18 cellular contexts compared by ENCODE assay signal in the genomic region with DNA sequence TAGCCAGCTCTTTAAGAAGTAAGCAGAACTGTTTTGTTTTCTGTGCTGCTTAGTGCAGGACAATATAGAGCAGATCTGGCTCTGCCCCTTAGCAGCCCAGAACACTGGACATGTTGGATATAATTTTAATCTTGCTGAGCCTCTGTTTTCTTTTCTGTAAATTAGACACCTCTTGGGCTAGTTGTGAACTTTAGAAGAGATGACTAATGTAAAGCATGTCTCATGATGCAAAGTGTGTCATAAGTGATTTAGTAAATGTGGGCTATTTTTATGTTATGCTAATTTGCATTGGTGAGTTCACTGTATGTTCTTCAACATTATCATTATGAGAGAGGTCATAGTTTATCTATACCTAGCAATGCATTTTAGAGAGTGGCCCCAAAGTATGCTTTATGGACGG.
DNase-seq lines count a peak whose midpoint lies in the region; TF ChIP-seq lines count a peak whose summit lies in the region.
"Had no signal": no experiment of that assay in that cellular context is flagged by ENCODE, and none has a peak within 500 bp of the region (broad histone marks: within the 10 kb centered on the region; RNA-seq: fewer than 3 reads in every experiment).

No MANE protein-coding gene starts in this region.

- no peak for TF ChIP-seq CTCF in epithelial cell of esophagus (IDR thresholded peaks at IDR 0.05; ENCODE audit: insufficient read depth, low read depth, low read length, missing control alignments)

- H4K20me1 ChIP-seq in GM23248 (ENCODE audit: insufficient read depth), result no peaks in the 10 kb centered on the region
- H4K20me1 ChIP-seq: BLaER1 had no signal

- WGBS in GM23248 (ENCODE audit: low coverage in 1 of 2, low lambda C conversion rate in 2 of 2, missing lambda C conversion rate in 2 of 2), 2 experiments, result 88 to 89% methylated on average over 1 of the region's 1 CpG
- no CpG with 5 or more reads among the region's 1 CpG for WGBS in trophoblast cell (ENCODE audit: extremely low coverage, insufficient coverage, insufficient read length)

- H3K9me2 ChIP-seq in GM23248 (ENCODE audit: insufficient read depth), result no peaks in the 10 kb centered on the region

- no peak overlapping the region for H4K91ac ChIP-seq in trophoblast cell (ENCODE audit: low read depth, low read length)

- no peaks in the 10 kb centered on the region for H3F3A ChIP-seq in GM23248 (ENCODE audit: insufficient read depth)

- no peaks in the 10 kb centered on the region for H3K36me3 ChIP-seq in GM23248 (ENCODE audit: low read depth)
- H3K36me3 ChIP-seq in trophoblast cell (ENCODE audit: control insufficient read depth in 1 of 2, insufficient read depth in 2 of 2, low read length in 2 of 2), result no peaks in the 10 kb centered on the region
- H3K36me3 ChIP-seq: BLaER1 had no signal

- H3K14ac ChIP-seq in trophoblast cell (ENCODE audit: low read length), result no peak overlapping the region

- DNase-seq in GM23248 (peak; percentile 42), RKO (ENCODE audit: low spot score) (peak; percentile 74), epithelial cell of esophagus (ENCODE audit: low read depth) (peak; percentile 61), kidney tubule cell (ENCODE audit: low spot score) (peak; percentile 16), trophoblast cell (no peak), A172 (ENCODE audit: low spot score) (no peak), NCI-H2029 (lab: John Stamatoyannopoulos, UW) (no peak)
- no peak for DNase-seq in activated T-cell treated with anti-CD3 and anti-CD28 coated beads, Interleukin-2, amount 50 U/mL, for 1 hour
- DNase-seq: CD4-positive, CD25-positive, alpha-beta regulatory T cell; MV-4-11; NCI-H1105; NCI-H1436 treated with DMSO at 0.1 percent for 48 hours; NCI-H1930; NCI-H446 treated with DMSO at 0.1 percent for 48 hours; NCI-H526; NCI-H82; SHP77 treated with DMSO at 0.1 percent for 48 hours had no signal

- no peak overlapping the region for H4K8ac ChIP-seq in trophoblast cell (ENCODE audit: low read depth, low read length)

- H3K4me3 ChIP-seq in GM23248, result no peak overlapping the region
- no peak overlapping the region for H3K4me3 ChIP-seq in epithelial cell of esophagus (ENCODE audit: low read length)
- no peak overlapping the region for H3K4me3 ChIP-seq in trophoblast cell (ENCODE audit: low read depth, low read length)
- H3K4me3 ChIP-seq: BLaER1 had no signal

- in situ Hi-C loops in GM23248 (cut with MboI), result no loop called here

- no peak overlapping the region for H2AK5ac ChIP-seq in trophoblast cell (ENCODE audit: low read length)

- H2AFZ ChIP-seq in GM23248 (no peak overlapping the region), trophoblast cell (ENCODE audit: insufficient read depth, low read length, poor library complexity) (no peak overlapping the region)

- H2BK5ac ChIP-seq in trophoblast cell (ENCODE audit: low read depth, low read length, poor library complexity), result no peak overlapping the region

- no peak overlapping the region for H3K4me2 ChIP-seq in GM23248 (ENCODE audit: unreplicated experiment)
- H3K4me2 ChIP-seq in trophoblast cell (ENCODE audit: low read length), result no peak overlapping the region
- H3K4me2 ChIP-seq: BLaER1 had no signal

- H2BK120ac ChIP-seq in trophoblast cell (ENCODE audit: insufficient read depth, low read length, poor library complexity), result no peak overlapping the region

- H3K18ac ChIP-seq in trophoblast cell (ENCODE audit: low read length), result no peak overlapping the region

- H3K9ac ChIP-seq in GM23248, result no peak overlapping the region
- H3K9ac ChIP-seq in trophoblast cell (ENCODE audit: low read length), result no peak overlapping the region
- H3K9ac ChIP-seq: BLaER1 had no signal

- no peak overlapping the region for H4K12ac ChIP-seq in trophoblast cell (ENCODE audit: low read depth, low read length)

- H3K79me2 ChIP-seq in GM23248 (ENCODE audit: insufficient read depth), result no peaks in the 10 kb centered on the region
- H3K79me2 ChIP-seq in trophoblast cell (ENCODE audit: control insufficient read depth, insufficient read depth, low read length, poor library complexity), result no peaks in the 10 kb centered on the region

- no peaks in the 10 kb centered on the region for H3K9me3 ChIP-seq in GM23248 (ENCODE audit: low read depth)
- H3K9me3 ChIP-seq in trophoblast cell (ENCODE audit: insufficient read depth, low read depth, low read length), result peaks cover 7% of the 10 kb centered on the region

- H3K4ac ChIP-seq in trophoblast cell (ENCODE audit: low read depth, low read length), result no peak overlapping the region

- H2BK12ac ChIP-seq in trophoblast cell (ENCODE audit: low read length), result no peak overlapping the region

- H3K23ac ChIP-seq in trophoblast cell (ENCODE audit: low read length), result no peak overlapping the region

- H3K4me1 ChIP-seq in GM23248 (ENCODE audit: insufficient read depth) (no peaks in the 10 kb centered on the region), trophoblast cell (ENCODE audit: control insufficient read depth in 1 of 2, insufficient read depth in 2 of 2, low read length in 2 of 2) (peaks cover 0 to 1% of the 10 kb centered on the region in 2 experiments)
- H3K4me1 ChIP-seq: BLaER1 had no signal

- no peaks in the 10 kb centered on the region for H3K27me3 ChIP-seq in GM23248 (replicated peaks; ENCODE audit: insufficient read depth)
- no peaks in the 10 kb centered on the region for H3K27me3 ChIP-seq in trophoblast cell (ENCODE audit: insufficient read depth, low read length)
- H3K27me3 ChIP-seq: BLaER1 had no signal

- H3K27ac ChIP-seq in GM23248, result no peak overlapping the region
- no peak overlapping the region for H3K27ac ChIP-seq in trophoblast cell (ENCODE audit: low read depth, low read length)
- H3K27ac ChIP-seq: BLaER1 had no signal

- H3K79me1 ChIP-seq in trophoblast cell (ENCODE audit: low read length), result no peaks in the 10 kb centered on the region

Comparison
In these comparisons a context has a peak if more than half of its experiments do, and no peak if none do; other contexts are left out.
1. DNase-seq: peak in GM23248 (single experiment), RKO (single experiment), epithelial cell of esophagus (single experiment) and kidney tubule cell (single experiment); none in activated T-cell treated with anti-CD3 and anti-CD28 coated beads, Interleukin-2, amount 50 U/mL, for 1 hour (single experiment), trophoblast cell (0 of 2), A172 (single experiment) and NCI-H2029 (single experiment).